In the genomic region with DNA sequence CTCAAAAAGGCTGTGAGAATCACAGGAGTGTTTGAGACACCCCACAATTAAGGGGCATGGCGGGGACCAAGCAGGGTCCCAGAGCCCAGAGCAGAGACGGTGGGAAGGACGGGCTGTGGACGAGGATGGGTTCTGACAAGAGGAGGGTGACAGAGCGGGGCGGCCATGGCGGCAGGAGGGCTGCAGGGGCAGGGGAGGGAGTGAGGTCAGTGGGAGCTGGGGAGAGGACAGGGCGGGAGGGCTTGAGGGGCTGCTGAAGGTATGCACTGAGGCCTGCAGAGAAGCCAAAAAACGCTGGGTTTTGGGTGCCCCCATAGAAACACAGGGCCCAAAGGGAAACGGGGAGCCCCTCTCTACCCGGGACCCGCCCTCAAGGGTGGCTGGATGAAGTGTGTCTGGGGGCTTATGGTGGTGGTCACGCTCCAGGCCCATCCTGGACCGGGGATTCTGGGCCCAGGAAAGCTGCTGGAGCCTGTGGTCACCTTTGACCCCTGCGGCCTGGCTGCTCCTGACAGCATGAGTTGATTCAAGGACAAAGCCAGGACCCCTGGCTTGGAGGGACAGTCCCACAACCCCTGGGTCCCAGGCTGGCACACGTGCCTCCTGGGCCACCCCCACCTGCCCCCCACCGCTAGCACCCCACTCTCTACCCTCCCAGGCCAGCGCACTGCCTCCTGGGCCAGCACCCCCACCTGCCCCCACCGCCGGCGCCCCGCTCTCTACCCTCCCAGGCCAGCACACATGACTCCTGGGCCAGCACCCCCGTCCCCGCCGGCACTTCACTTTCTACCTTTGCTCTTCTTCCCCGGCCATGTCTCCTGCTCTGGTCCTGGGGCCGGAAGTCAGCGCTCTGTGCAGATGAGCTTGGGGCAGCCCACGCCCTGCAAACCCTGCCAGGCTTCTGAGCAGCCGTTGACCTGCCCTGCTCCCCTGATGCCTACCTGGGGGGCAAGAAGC, we compare ENCODE assay signal across 27 cellular contexts.
"Had no signal": no experiment of that assay in that cellular context is flagged by ENCODE, and none has a peak within 500 bp of the region (broad histone marks: within the 10 kb centered on the region; RNA-seq: fewer than 3 reads in every experiment).

No MANE protein-coding gene starts in this region.

- H3K36me3 ChIP-seq: breast epithelium, heart left ventricle, pancreas, thoracic aorta, WERI-Rb-1 had no signal

- H3K9me3 Mint-ChIP-seq: activated CD4-positive, alpha-beta memory T cell treated with anti-CD3 and anti-CD28 coated beads for 36 hours; activated CD4-positive, alpha-beta T cell treated with anti-CD3 and anti-CD28 coated beads, Interleukin-2, amount 10 ng/mL, durations not matched to agents 24 days and 14 days; activated naive CD4-positive, alpha-beta T cell treated with anti-CD3 and anti-CD28 coated beads, Interleukin-2, amount 10 ng/mL, durations not matched to agents 7 days and 5 days; activated T-helper 1 cell treated with anti-CD3 and anti-CD28 coated beads, Interleukin-12 subunit alpha, Interleukin-12 subunit beta, Interleukin-2, Interleukin-4 antibody, amounts not matched to agents 30 ng/mL and 10 ng/mL and 1 ng/mL, durations not matched to agents 14 hours and 24 hours and 36 hours; nephron had no signal

- H3K9me3 ChIP-seq: breast epithelium, heart left ventricle, pancreas, psoas muscle, thoracic aorta had no signal

- FAIRE-seq: pancreas, urothelium cell line had no signal

- H3K4me3 Mint-ChIP-seq: activated CD4-positive, alpha-beta memory T cell treated with anti-CD3 and anti-CD28 coated beads for 36 hours; activated CD4-positive, alpha-beta T cell treated with anti-CD3 and anti-CD28 coated beads, Interleukin-2, amount 10 ng/mL, durations not matched to agents 24 days and 14 days; activated naive CD4-positive, alpha-beta T cell treated with anti-CD3 and anti-CD28 coated beads, Interleukin-2, amount 10 ng/mL, durations not matched to agents 7 days and 5 days; activated T-helper 1 cell treated with anti-CD3 and anti-CD28 coated beads, Interleukin-12 subunit alpha, Interleukin-12 subunit beta, Interleukin-2, Interleukin-4 antibody, amounts not matched to agents 30 ng/mL and 10 ng/mL and 1 ng/mL, durations not matched to agents 14 hours and 24 hours and 36 hours; nephron; T-helper 17 cell had no signal

- H3K27ac ChIP-seq: breast epithelium, heart left ventricle, pancreas, psoas muscle, thoracic aorta, WERI-Rb-1 had no signal

- H3K4me1 Mint-ChIP-seq: activated CD4-positive, alpha-beta T cell treated with anti-CD3 and anti-CD28 coated beads, Interleukin-2, amount 10 ng/mL, durations not matched to agents 24 days and 14 days; activated naive CD4-positive, alpha-beta T cell treated with anti-CD3 and anti-CD28 coated beads, Interleukin-2, amount 10 ng/mL, durations not matched to agents 7 days and 5 days; nephron had no signal

- H3K27ac Mint-ChIP-seq: activated CD4-positive, alpha-beta memory T cell treated with anti-CD3 and anti-CD28 coated beads for 36 hours; activated CD4-positive, alpha-beta T cell treated with anti-CD3 and anti-CD28 coated beads, Interleukin-2, amount 10 ng/mL, durations not matched to agents 24 days and 14 days; activated naive CD4-positive, alpha-beta T cell treated with anti-CD3 and anti-CD28 coated beads, Interleukin-2, amount 10 ng/mL, durations not matched to agents 7 days and 5 days; activated T-helper 1 cell treated with anti-CD3 and anti-CD28 coated beads, Interleukin-12 subunit alpha, Interleukin-12 subunit beta, Interleukin-2, Interleukin-4 antibody, amounts not matched to agents 30 ng/mL and 10 ng/mL and 1 ng/mL, durations not matched to agents 14 hours and 24 hours and 36 hours; nephron; T-helper 17 cell had no signal

- H3K4me3 ChIP-seq: breast epithelium, heart left ventricle, pancreas, psoas muscle, smooth muscle cell, thoracic aorta had no signal

- H3K36me3 Mint-ChIP-seq: activated CD4-positive, alpha-beta memory T cell treated with anti-CD3 and anti-CD28 coated beads for 36 hours; activated naive CD4-positive, alpha-beta T cell treated with anti-CD3 and anti-CD28 coated beads, Interleukin-2, amount 10 ng/mL, durations not matched to agents 7 days and 5 days had no signal

- H3K4me2 ChIP-seq: smooth muscle cell had no signal

- H3K4me1 ChIP-seq: breast epithelium, heart left ventricle, pancreas, psoas muscle had no signal

- ATAC-seq: esophagus mucosa, heart left ventricle, pancreas, psoas muscle, T-helper 17 cell had no signal

- H3K27me3 ChIP-seq: pancreas had no signal

- DNase-seq: activated CD4-positive, alpha-beta memory T cell treated with anti-CD3 and anti-CD28 coated beads for 36 hours; activated CD4-positive, alpha-beta T cell treated with anti-CD3 and anti-CD28 coated beads, Interleukin-2, amount 10 ng/mL, durations not matched to agents 24 days and 14 days; activated CD4-positive, CD25-positive, alpha-beta regulatory T cell treated with anti-CD3 and anti-CD28 coated beads, Interleukin-2, amount 50 U/mL, for 72 hours; activated CD8-positive, alpha-beta memory T cell treated with anti-CD3 and anti-CD28 coated beads, Interleukin-2, amount 50 U/mL, for 4 hours; activated effector memory CD4-positive, alpha-beta T cell treated with anti-CD3 and anti-CD28 coated beads, Interleukin-2, amount 50 U/mL, for 16 hours; activated naive CD4-positive, alpha-beta T cell treated with anti-CD3 and anti-CD28 coated beads, Interleukin-2, amount 10 ng/mL, durations not matched to agents 7 days and 5 days; activated T-cell treated with anti-CD3 and anti-CD28 coated beads, Interleukin-2, amount 50 U/mL, for 1 hour; central memory CD4-positive, alpha-beta T cell; foreskin fibroblast; heart left ventricle; mesenchymal stem cell; nucleus accumbens; pancreas; psoas muscle; stimulated activated CD4-positive, alpha-beta T cell treated with anti-CD3 and anti-CD28 coated beads, Interleukin-1b, Interleukin-23, amount 100 ng/mL, for 48 hours; stimulated activated naive CD4-positive, alpha-beta T cell treated with Interleukin-2 at 50 U/mL for 16 hours; T-helper 17 cell; T1000; trophoblast cell had no signal

- H3K27me3 Mint-ChIP-seq: activated CD4-positive, alpha-beta memory T cell treated with anti-CD3 and anti-CD28 coated beads for 36 hours; activated CD4-positive, alpha-beta T cell treated with anti-CD3 and anti-CD28 coated beads, Interleukin-2, amount 10 ng/mL, durations not matched to agents 24 days and 14 days had no signal
